Comparison of ENCODE assay signal across 1 cellular context in the genomic region with DNA sequence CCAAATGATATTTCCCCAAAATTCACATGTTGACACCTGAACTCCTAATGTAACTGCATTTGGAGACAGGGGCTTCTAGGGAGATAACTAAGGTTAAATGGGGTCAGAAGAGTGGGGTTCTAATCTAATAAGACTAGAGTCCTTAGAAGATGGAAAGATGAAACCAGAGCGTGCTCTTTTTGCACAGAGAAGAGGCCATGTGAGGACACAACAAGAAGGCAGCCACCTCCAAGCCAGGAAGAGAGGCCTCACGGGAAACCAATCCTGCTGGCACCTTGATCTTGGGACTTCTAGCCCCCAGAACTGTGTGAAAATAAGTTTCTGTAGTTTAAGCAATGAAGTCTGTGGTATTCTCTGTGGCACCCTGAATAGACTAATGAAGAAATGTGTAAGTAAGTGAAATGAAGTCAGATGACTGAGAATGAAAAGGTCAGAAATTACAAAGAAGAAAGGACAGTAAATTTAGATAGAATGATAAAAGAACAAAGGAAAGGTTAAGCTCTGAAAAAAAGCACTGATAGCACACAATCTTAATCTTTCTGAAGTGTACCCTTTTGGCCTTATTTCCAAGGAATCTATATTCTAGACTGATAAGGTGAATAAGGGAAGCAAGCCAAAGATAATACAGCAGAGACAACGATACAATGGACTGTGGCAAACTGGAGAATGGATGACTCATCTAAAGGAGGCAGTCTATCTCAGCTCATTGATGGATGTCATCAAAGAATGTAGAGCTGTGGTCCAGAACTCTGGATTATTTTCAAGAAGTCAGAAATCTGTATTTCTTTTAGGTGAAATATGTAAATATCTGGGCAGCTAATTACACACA.
A peak's percentile ranks its signal among the peaks of the same experiment; 100 is the strongest.
TF ChIP-seq lines count a peak whose summit lies in the region.

No MANE protein-coding gene starts in this region.

TF ChIP-seq in K562, 482 proteins besides CTCF, POLR2A, EP300 and RAD21 (continued from another document and continues in another):
- no peak for TF ChIP-seq MCM3 (IDR thresholded peaks at IDR 0.05)
- TF ChIP-seq, protein P1, sequence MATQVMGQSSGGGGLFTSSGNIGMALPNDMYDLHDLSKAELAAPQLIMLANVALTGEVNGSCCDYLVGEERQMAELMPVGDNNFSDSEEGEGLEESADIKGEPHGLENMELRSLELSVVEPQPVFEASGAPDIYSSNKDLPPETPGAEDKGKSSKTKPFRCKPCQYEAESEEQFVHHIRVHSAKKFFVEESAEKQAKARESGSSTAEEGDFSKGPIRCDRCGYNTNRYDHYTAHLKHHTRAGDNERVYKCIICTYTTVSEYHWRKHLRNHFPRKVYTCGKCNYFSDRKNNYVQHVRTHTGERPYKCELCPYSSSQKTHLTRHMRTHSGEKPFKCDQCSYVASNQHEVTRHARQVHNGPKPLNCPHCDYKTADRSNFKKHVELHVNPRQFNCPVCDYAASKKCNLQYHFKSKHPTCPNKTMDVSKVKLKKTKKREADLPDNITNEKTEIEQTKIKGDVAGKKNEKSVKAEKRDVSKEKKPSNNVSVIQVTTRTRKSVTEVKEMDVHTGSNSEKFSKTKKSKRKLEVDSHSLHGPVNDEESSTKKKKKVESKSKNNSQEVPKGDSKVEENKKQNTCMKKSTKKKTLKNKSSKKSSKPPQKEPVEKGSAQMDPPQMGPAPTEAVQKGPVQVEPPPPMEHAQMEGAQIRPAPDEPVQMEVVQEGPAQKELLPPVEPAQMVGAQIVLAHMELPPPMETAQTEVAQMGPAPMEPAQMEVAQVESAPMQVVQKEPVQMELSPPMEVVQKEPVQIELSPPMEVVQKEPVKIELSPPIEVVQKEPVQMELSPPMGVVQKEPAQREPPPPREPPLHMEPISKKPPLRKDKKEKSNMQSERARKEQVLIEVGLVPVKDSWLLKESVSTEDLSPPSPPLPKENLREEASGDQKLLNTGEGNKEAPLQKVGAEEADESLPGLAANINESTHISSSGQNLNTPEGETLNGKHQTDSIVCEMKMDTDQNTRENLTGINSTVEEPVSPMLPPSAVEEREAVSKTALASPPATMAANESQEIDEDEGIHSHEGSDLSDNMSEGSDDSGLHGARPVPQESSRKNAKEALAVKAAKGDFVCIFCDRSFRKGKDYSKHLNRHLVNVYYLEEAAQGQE (CRISPR knock-in tag; IDR thresholded peaks at IDR 0.05; ENCODE audit: low read depth) = no peak
- TF ChIP-seq, protein P2, sequence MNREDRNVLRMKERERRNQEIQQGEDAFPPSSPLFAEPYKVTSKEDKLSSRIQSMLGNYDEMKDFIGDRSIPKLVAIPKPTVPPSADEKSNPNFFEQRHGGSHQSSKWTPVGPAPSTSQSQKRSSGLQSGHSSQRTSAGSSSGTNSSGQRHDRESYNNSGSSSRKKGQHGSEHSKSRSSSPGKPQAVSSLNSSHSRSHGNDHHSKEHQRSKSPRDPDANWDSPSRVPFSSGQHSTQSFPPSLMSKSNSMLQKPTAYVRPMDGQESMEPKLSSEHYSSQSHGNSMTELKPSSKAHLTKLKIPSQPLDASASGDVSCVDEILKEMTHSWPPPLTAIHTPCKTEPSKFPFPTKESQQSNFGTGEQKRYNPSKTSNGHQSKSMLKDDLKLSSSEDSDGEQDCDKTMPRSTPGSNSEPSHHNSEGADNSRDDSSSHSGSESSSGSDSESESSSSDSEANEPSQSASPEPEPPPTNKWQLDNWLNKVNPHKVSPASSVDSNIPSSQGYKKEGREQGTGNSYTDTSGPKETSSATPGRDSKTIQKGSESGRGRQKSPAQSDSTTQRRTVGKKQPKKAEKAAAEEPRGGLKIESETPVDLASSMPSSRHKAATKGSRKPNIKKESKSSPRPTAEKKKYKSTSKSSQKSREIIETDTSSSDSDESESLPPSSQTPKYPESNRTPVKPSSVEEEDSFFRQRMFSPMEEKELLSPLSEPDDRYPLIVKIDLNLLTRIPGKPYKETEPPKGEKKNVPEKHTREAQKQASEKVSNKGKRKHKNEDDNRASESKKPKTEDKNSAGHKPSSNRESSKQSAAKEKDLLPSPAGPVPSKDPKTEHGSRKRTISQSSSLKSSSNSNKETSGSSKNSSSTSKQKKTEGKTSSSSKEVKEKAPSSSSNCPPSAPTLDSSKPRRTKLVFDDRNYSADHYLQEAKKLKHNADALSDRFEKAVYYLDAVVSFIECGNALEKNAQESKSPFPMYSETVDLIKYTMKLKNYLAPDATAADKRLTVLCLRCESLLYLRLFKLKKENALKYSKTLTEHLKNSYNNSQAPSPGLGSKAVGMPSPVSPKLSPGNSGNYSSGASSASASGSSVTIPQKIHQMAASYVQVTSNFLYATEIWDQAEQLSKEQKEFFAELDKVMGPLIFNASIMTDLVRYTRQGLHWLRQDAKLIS (CRISPR knock-in tag; IDR thresholded peaks at IDR 0.05) = no peak
- no peak for TF ChIP-seq ZNF134 (CRISPR knock-in tag; conservative IDR thresholded peaks at IDR 0.05)
- TF ChIP-seq TGIF2 (CRISPR knock-in tag; IDR thresholded peaks at IDR 0.05) = no peak
- TF ChIP-seq, protein P3, sequence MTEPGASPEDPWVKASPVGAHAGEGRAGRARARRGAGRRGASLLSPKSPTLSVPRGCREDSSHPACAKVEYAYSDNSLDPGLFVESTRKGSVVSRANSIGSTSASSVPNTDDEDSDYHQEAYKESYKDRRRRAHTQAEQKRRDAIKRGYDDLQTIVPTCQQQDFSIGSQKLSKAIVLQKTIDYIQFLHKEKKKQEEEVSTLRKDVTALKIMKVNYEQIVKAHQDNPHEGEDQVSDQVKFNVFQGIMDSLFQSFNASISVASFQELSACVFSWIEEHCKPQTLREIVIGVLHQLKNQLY (CRISPR knock-in tag; conservative IDR thresholded peaks at IDR 0.05) = no peak
- TF ChIP-seq NEUROD1 (IDR thresholded peaks at IDR 0.05; ENCODE audit: borderline replicate concordance, low read depth, low read length, partially characterized antibody) = no peak
- TF ChIP-seq SETDB1 (IDR thresholded peaks at IDR 0.05; ENCODE audit: low read length) = no peak
- no peak for TF ChIP-seq ZNF165 (CRISPR knock-in tag; IDR thresholded peaks at IDR 0.05; ENCODE audit: borderline replicate concordance)
- no peak for TF ChIP-seq KLF13 (tag; IDR thresholded peaks at IDR 0.05; ENCODE audit: borderline replicate concordance, low read depth)
- peak; percentile 99 for TF ChIP-seq JUND (IDR thresholded peaks at IDR 0.05; ENCODE audit: borderline replicate concordance, low read depth, low read length)
- peak; percentile 99 for TF ChIP-seq JUND (tag; IDR thresholded peaks at IDR 0.05; ENCODE audit: borderline replicate concordance, low read depth, low read length)
- no peak for TF ChIP-seq ZBTB7A (IDR thresholded peaks at IDR 0.05; ENCODE audit: borderline replicate concordance, control insufficient read depth, low read depth, low read length)
- peak; percentile 35 for TF ChIP-seq HDAC3 (IDR thresholded peaks at IDR 0.05; ENCODE audit: borderline replicate concordance, partially characterized antibody)
- no peak for TF ChIP-seq NR4A1 (CRISPR knock-in tag; IDR thresholded peaks at IDR 0.05)
- TF ChIP-seq NR4A1 (tag; IDR thresholded peaks at IDR 0.05) = no peak
- no peak for TF ChIP-seq RAD51 (IDR thresholded peaks at IDR 0.05; ENCODE audit: borderline replicate concordance, low read depth)
- TF ChIP-seq CXXC5 (CRISPR knock-in tag; IDR thresholded peaks at IDR 0.05) = peak; percentile 27; the same call in 1 of the 2 replicates
- TF ChIP-seq, protein P4, sequence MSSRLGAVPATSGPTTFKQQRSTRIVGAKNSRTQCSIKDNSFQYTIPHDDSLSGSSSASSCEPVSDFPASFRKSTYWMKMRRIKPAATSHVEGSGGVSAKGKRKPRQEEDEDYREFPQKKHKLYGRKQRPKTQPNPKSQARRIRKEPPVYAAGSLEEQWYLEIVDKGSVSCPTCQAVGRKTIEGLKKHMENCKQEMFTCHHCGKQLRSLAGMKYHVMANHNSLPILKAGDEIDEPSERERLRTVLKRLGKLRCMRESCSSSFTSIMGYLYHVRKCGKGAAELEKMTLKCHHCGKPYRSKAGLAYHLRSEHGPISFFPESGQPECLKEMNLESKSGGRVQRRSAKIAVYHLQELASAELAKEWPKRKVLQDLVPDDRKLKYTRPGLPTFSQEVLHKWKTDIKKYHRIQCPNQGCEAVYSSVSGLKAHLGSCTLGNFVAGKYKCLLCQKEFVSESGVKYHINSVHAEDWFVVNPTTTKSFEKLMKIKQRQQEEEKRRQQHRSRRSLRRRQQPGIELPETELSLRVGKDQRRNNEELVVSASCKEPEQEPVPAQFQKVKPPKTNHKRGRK (tag; IDR thresholded peaks at IDR 0.05) = no peak
- TF ChIP-seq YY1 (IDR thresholded peaks at IDR 0.05; ENCODE audit: borderline replicate concordance in 1 of 3, control insufficient read depth in 1 of 3, extremely low read depth in 1 of 3, insufficient read depth in 3 of 3, insufficient read length in 1 of 3, insufficient replicate concordance in 2 of 3, low read depth in 1 of 3, low read length in 2 of 3) = no peak
- TF ChIP-seq, protein P5, sequence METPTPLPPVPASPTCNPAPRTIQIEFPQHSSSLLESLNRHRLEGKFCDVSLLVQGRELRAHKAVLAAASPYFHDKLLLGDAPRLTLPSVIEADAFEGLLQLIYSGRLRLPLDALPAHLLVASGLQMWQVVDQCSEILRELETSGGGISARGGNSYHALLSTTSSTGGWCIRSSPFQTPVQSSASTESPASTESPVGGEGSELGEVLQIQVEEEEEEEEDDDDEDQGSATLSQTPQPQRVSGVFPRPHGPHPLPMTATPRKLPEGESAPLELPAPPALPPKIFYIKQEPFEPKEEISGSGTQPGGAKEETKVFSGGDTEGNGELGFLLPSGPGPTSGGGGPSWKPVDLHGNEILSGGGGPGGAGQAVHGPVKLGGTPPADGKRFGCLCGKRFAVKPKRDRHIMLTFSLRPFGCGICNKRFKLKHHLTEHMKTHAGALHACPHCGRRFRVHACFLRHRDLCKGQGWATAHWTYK (CRISPR knock-in tag; IDR thresholded peaks at IDR 0.05) = no peak
- TF ChIP-seq FOSL1 (tag; conservative IDR thresholded peaks at IDR 0.05) = peak; percentile 97
- no peak for TF ChIP-seq ZBTB17 (CRISPR knock-in tag; IDR thresholded peaks at IDR 0.05)
- no peak for TF ChIP-seq ZNF584 (CRISPR knock-in tag; IDR thresholded peaks at IDR 0.05; ENCODE audit: low read depth)
- TF ChIP-seq ZFP30 (CRISPR knock-in tag; IDR thresholded peaks at IDR 0.05; ENCODE audit: borderline replicate concordance) = no peak
- TF ChIP-seq, protein P6, sequence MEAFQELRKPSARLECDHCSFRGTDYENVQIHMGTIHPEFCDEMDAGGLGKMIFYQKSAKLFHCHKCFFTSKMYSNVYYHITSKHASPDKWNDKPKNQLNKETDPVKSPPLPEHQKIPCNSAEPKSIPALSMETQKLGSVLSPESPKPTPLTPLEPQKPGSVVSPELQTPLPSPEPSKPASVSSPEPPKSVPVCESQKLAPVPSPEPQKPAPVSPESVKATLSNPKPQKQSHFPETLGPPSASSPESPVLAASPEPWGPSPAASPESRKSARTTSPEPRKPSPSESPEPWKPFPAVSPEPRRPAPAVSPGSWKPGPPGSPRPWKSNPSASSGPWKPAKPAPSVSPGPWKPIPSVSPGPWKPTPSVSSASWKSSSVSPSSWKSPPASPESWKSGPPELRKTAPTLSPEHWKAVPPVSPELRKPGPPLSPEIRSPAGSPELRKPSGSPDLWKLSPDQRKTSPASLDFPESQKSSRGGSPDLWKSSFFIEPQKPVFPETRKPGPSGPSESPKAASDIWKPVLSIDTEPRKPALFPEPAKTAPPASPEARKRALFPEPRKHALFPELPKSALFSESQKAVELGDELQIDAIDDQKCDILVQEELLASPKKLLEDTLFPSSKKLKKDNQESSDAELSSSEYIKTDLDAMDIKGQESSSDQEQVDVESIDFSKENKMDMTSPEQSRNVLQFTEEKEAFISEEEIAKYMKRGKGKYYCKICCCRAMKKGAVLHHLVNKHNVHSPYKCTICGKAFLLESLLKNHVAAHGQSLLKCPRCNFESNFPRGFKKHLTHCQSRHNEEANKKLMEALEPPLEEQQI (IDR thresholded peaks at IDR 0.05) = peak; percentile 92
- peak; percentile 84 for TF ChIP-seq NFIC (IDR thresholded peaks at IDR 0.05)
- no peak for TF ChIP-seq ZNF408 (CRISPR knock-in tag; IDR thresholded peaks at IDR 0.05; ENCODE audit: low read depth)
- TF ChIP-seq C11orf30 (IDR thresholded peaks at IDR 0.05; ENCODE audit: low read depth) = peak; percentile 76
- no peak for TF ChIP-seq ZSCAN29 (IDR thresholded peaks at IDR 0.05)
- TF ChIP-seq, protein P7, sequence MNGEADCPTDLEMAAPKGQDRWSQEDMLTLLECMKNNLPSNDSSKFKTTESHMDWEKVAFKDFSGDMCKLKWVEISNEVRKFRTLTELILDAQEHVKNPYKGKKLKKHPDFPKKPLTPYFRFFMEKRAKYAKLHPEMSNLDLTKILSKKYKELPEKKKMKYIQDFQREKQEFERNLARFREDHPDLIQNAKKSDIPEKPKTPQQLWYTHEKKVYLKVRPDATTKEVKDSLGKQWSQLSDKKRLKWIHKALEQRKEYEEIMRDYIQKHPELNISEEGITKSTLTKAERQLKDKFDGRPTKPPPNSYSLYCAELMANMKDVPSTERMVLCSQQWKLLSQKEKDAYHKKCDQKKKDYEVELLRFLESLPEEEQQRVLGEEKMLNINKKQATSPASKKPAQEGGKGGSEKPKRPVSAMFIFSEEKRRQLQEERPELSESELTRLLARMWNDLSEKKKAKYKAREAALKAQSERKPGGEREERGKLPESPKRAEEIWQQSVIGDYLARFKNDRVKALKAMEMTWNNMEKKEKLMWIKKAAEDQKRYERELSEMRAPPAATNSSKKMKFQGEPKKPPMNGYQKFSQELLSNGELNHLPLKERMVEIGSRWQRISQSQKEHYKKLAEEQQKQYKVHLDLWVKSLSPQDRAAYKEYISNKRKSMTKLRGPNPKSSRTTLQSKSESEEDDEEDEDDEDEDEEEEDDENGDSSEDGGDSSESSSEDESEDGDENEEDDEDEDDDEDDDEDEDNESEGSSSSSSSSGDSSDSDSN (IDR thresholded peaks at IDR 0.05; ENCODE audit: borderline replicate concordance in 1 of 2, low read depth in 2 of 2, low read length in 2 of 2) = no peak
- TF ChIP-seq NR1H2 (CRISPR knock-in tag; IDR thresholded peaks at IDR 0.05) = no peak
- TF ChIP-seq ETV5 (CRISPR knock-in tag; IDR thresholded peaks at IDR 0.05; ENCODE audit: low read depth) = no peak
- no peak for TF ChIP-seq ZNF384 (IDR thresholded peaks at IDR 0.05; ENCODE audit: low read depth, low read length)
- TF ChIP-seq, protein P8, sequence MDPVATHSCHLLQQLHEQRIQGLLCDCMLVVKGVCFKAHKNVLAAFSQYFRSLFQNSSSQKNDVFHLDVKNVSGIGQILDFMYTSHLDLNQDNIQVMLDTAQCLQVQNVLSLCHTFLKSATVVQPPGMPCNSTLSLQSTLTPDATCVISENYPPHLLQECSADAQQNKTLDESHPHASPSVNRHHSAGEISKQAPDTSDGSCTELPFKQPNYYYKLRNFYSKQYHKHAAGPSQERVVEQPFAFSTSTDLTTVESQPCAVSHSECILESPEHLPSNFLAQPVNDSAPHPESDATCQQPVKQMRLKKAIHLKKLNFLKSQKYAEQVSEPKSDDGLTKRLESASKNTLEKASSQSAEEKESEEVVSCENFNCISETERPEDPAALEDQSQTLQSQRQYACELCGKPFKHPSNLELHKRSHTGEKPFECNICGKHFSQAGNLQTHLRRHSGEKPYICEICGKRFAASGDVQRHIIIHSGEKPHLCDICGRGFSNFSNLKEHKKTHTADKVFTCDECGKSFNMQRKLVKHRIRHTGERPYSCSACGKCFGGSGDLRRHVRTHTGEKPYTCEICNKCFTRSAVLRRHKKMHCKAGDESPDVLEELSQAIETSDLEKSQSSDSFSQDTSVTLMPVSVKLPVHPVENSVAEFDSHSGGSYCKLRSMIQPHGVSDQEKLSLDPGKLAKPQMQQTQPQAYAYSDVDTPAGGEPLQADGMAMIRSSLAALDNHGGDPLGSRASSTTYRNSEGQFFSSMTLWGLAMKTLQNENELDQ (CRISPR knock-in tag; IDR thresholded peaks at IDR 0.05; ENCODE audit: borderline replicate concordance) = no peak
- TF ChIP-seq HNRNPLL (IDR thresholded peaks at IDR 0.05; ENCODE audit: low read depth, low read length, poor library complexity, severe bottlenecking) = no peak
- peak; percentile 45; the same call in 1 of the 2 replicates for TF ChIP-seq EP400 (IDR thresholded peaks at IDR 0.05)
- no peak for TF ChIP-seq CREBBP (IDR thresholded peaks at IDR 0.05; ENCODE audit: low read depth, low read length)
- TF ChIP-seq MTA2 (IDR thresholded peaks at IDR 0.05; ENCODE audit: low read depth) = no peak
